Comparison of ENCODE assay signal across 8 cellular contexts in genomic region chr9:130451509-130452388, GRCh38. TPM values are rescaled to one million over a fixed set of nuclear protein-coding genes. Genes with fewer than 3 reads are reported as not detected.
DNase-seq lines count a peak whose midpoint lies in the region; ATAC-seq and TF ChIP-seq lines count a peak whose summit lies in the region.

No MANE protein-coding gene starts in this region.

- peak; percentile 20 to 31 for DNase-seq in NCI-H526 (lab: John Stamatoyannopoulos, UW)
- no peak for DNase-seq in NCI-H526 treated with DMSO at 0.1 percent for 48 hours (lab: John Stamatoyannopoulos, UW)
- peak; percentile 85 to 93 (median 85) for DNase-seq in NCI-H1417 (lab: John Stamatoyannopoulos, UW)
- DNase-seq in T1000 (lab: John Stamatoyannopoulos, UW), result peak; percentile 80
- DNase-seq in fibroblast of the aortic adventitia (ENCODE audit: low read depth), result peak; percentile 97
- no peak for DNase-seq in activated effector memory CD4-positive, alpha-beta T cell treated with Interleukin-2 at 50 U/mL for 16 hours

- H3K9ac ChIP-seq in parathyroid adenoma, result no peak overlapping the region

- peak overlapping the region; percentile 67 for H3K27ac ChIP-seq in parathyroid adenoma

- no peaks in the 10 kb centered on the region for H3K9me3 ChIP-seq in parathyroid adenoma (ENCODE audit: control insufficient read depth, low read length)

- TF ChIP-seq CTCF in fibroblast of the aortic adventitia (IDR thresholded peaks at IDR 0.05; ENCODE audit: insufficient read depth, low read length), result peak; percentile 68
- TF ChIP-seq CTCF in parathyroid adenoma (IDR thresholded peaks at IDR 0.05), result peak; percentile 38

- H3K4me2 ChIP-seq in parathyroid adenoma (ENCODE audit: low read length), result peak overlapping the region; percentile 5

- H3K27me3 ChIP-seq in parathyroid adenoma (ENCODE audit: control insufficient read depth, insufficient read depth, low read length), result no peaks in the 10 kb centered on the region

- ATAC-seq in GM18861 (IDR thresholded peaks at IDR 0.05; ENCODE audit: unreplicated experiment), result no peak

- H3K79me2 ChIP-seq in parathyroid adenoma, result no peaks in the 10 kb centered on the region

- no peaks in the 10 kb centered on the region for H3K36me3 ChIP-seq in parathyroid adenoma (ENCODE audit: control insufficient read depth, insufficient read depth, low read length)

- H3K4me1 ChIP-seq in parathyroid adenoma, result peaks cover 19% of the 10 kb centered on the region

- H3K4me3 ChIP-seq in fibroblast of the aortic adventitia (ENCODE audit: low read depth, low read length) (no peak overlapping the region), parathyroid adenoma (ENCODE audit: low read depth, low read length) (no peak overlapping the region)

- peak overlapping the region; percentile 33 for H2AFZ ChIP-seq in parathyroid adenoma

RNA-seq across cellular contexts. Expression of gene ASS1, which starts 7.0 kb away (rescaled TPM):
- total RNA-seq in fibroblast of the aortic adventitia (ENCODE audit: low replicate concordance), result 73.1 and 123 TPM in 2 replicates

Comparison
In these comparisons a context has a peak if more than half of its experiments do, and no peak if none do; other contexts are left out.
1. DNase-seq: peak in NCI-H526 (2 of 2), NCI-H1417 (3 of 3), T1000 (single experiment) and fibroblast of the aortic adventitia (single experiment); none in NCI-H526 treated with DMSO at 0.1 percent for 48 hours (single experiment) and activated effector memory CD4-positive, alpha-beta T cell treated with Interleukin-2 at 50 U/mL for 16 hours (single experiment).